In the genomic region with DNA sequence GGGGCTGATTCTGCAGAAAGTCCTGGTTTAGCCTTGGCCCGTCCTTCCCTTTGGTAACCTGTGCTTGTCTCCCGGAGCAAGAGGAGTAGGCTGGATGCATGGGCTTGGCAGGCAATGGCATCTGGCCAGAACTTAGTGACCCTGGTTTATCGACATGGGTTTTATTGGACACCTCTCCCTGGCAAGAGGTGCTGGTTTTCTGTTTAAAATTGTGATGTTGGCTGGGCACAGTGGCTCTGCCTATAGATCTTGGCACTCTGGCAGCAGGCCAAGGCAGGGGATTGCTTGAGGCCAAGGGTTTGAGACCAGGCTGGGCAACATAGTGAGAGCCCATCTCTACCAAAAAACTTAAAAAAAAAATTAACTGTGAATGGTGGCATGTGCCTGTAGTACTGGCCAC, we compare ENCODE assay signal across 32 cellular contexts. TPM values are rescaled to one million over a fixed set of nuclear protein-coding genes. Genes with fewer than 3 reads are reported as not detected.
"Had no signal": no experiment of that assay in that cellular context is flagged by ENCODE, and none has a peak within 500 bp of the region (broad histone marks: within the 10 kb centered on the region; RNA-seq: fewer than 3 reads in every experiment).

No MANE protein-coding gene starts in this region.

- H3K4me3 ChIP-seq: left lung, lower lobe of right lung, right atrium auricular region, skin epidermis, suprapubic skin, thoracic aorta, tibial artery, uterus had no signal

- FAIRE-seq: keratinocyte had no signal

- H3K27me3 ChIP-seq: left lung, right atrium auricular region, suprapubic skin, tibial artery, uterus had no signal

- H3K36me3 ChIP-seq: left lung, lower lobe of right lung, neutrophil, right atrium auricular region, suprapubic skin, thoracic aorta, tibial artery, uterus had no signal

- H3K27ac ChIP-seq: left lung, lower lobe of right lung, neutrophil, right atrium auricular region, skin epidermis, suprapubic skin, thoracic aorta, tibial artery, uterus had no signal

- H3K9me3 ChIP-seq: left lung, lower lobe of right lung, neutrophil, right atrium auricular region, suprapubic skin, thoracic aorta, tibial artery, uterus had no signal

- ATAC-seq: left cardiac atrium; left lung; lower lobe of right lung; naive thymus-derived CD8-positive, alpha-beta T cell; sciatic nerve; stimulated activated naive B cell treated with anti-CD40 and anti-IgM and Interleukin-4, amounts not matched to agents 10 μg/mL and 1 μg/mL and 100 μg/mL, for 72 hours; stimulated activated naive CD8-positive, alpha-beta T cell treated with anti-CD3 and anti-CD28 coated beads, Interleukin-15, Interleukin-2, amounts not matched to agents 100 U/mL and 50 U/mL, for 24 hours had no signal

- H3K4me1 ChIP-seq: left lung, lower lobe of right lung, right atrium auricular region, suprapubic skin, tibial artery, uterus had no signal

- DNase-seq: hippocampal formation; kidney glomerular epithelial cell; left cardiac atrium; left lung; lower lobe of right lung; mammary epithelial cell; mesenchymal stem cell; naive thymus-derived CD8-positive, alpha-beta T cell; occipital lobe; stimulated activated CD4-positive, alpha-beta T cell treated with anti-CD3 and anti-CD28 coated beads, Interleukin-12 subunit alpha, Interleukin-12 subunit beta, amount 100 ng/mL, for 4 hours; stimulated activated CD4-positive, alpha-beta T cell treated with anti-CD3 and anti-CD28 coated beads, Interleukin-15, amount 100 ng/mL, for 24 hours; stimulated activated CD4-positive, alpha-beta T cell treated with anti-CD3 and anti-CD28 coated beads, Interleukin-2, amount 100 ng/mL, for 24 hours; stimulated activated CD4-positive, alpha-beta T cell treated with anti-CD3 and anti-CD28 coated beads, Interleukin-4, amount 100 ng/mL, for 1 hour; stimulated activated naive B cell treated with anti-CD40 and anti-IgM and Interleukin-4, amounts not matched to agents 10 μg/mL and 1 μg/mL and 100 μg/mL, for 72 hours; stimulated activated naive CD8-positive, alpha-beta T cell treated with anti-CD3 and anti-CD28 coated beads, Interleukin-15, Interleukin-2, amounts not matched to agents 100 U/mL and 50 U/mL, for 24 hours; tibial artery; trophoblast cell; uterus had no signal

RNA-seq across cellular contexts. Expression of a gene that starts 31.2 kb away (rescaled TPM):
- total RNA-seq: left cardiac atrium; left lung; lower lobe of right lung; mammary epithelial cell; naive thymus-derived CD8-positive, alpha-beta T cell; neural crest cell; occipital lobe; osteocyte; progenitor cell of endocrine pancreas; pulmonary artery endothelial cell; right atrium auricular region; sciatic nerve; subcutaneous adipose tissue; thoracic aorta; ureter had no signal
- polyA plus RNA-seq: keratinocyte; liver; naive thymus-derived CD8-positive, alpha-beta T cell had no signal
